In genomic region chr19:19067276-19068072, GRCh38 we compare ENCODE assay signal across 2 cellular contexts.
TF ChIP-seq lines count a peak whose summit lies in the region.

No MANE protein-coding gene starts in this region.

TF ChIP-seq in HEK293, 187 proteins besides CTCF, POLR2A, EP300 and RAD21:
- TF ChIP-seq PRDM10 (tag by site-specific recombination; IDR thresholded peaks at IDR 0.05) (peak; percentile 34; the same call in 1 of the 2 replicates), ZNF426 (tag by site-specific recombination; IDR thresholded peaks at IDR 0.05) (no peak)
TF ChIP-seq in HEK293: peak in this region for 1.

TF ChIP-seq in GM12878, 131 proteins besides CTCF, POLR2A, EP300 and RAD21 (continued from another document):
- TF ChIP-seq PBX3 (IDR thresholded peaks at IDR 0.05; ENCODE audit: insufficient replicate concordance, low read depth, low read length) (no peak), ESRRA (IDR thresholded peaks at IDR 0.05; ENCODE audit: low read length) (no peak), SKIL (IDR thresholded peaks at IDR 0.05; ENCODE audit: low read depth, poor library complexity, severe bottlenecking) (no peak), GATAD2B (conservative IDR thresholded peaks at IDR 0.05; ENCODE audit: low read depth) (no peak), ZNF384 (IDR thresholded peaks at IDR 0.05; ENCODE audit: borderline replicate concordance, low read depth, low read length) (no peak)
TF ChIP-seq in GM12878: peak in this region for 0.
